Comparison of ENCODE assay signal across 39 cellular contexts in the genomic region with DNA sequence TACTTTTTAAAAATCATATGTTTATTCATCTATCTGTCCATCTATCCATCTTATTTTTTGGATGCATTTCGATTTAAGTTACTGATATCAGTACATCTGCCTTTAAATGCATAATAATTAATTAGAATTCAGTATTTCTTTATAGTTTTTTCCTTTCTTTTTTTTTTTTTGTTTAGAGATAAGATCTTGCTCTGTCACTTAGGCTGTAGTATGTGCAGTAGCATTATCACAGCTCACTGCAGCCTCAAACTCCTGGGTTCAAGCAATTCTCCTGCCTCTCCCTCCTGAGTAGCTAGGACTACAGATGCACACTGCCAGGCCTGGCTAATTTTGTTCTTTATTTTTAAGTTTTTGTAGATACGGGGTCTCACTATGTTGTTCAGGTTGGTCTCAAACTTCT.
"Had no signal": no experiment of that assay in that cellular context is flagged by ENCODE, and none has a peak within 500 bp of the region (broad histone marks: within the 10 kb centered on the region; RNA-seq: fewer than 3 reads in every experiment).

No MANE protein-coding gene starts in this region.

- H3K36me3 ChIP-seq: adrenal gland, ascending aorta, brain microvascular endothelial cell, breast epithelium, cardiac muscle cell had no signal

- ATAC-seq: activated naive CD4-positive, alpha-beta T cell treated with anti-CD3 and anti-CD28 coated beads, Interleukin-2, amount 50 U/mL, for 72 hours; activated naive CD8-positive, alpha-beta T cell treated with anti-CD3 and anti-CD28 coated beads, Interleukin-2, amount 50 U/mL, for 24 hours; activated T-cell treated with anti-CD3 and anti-CD28 coated beads, Interleukin-2, amount 50 U/mL, for 4 hours; activated T-cell treated with anti-CD3 and anti-CD28 coated beads, Interleukin-2, amount 50 U/mL, for 72 hours; activated T-helper 17 cell treated with anti-CD3 and anti-CD28 coated beads, Interleukin-2, amount 50 U/mL, for 72 hours; body of pancreas had no signal

- DNase-seq: activated effector memory CD4-positive, alpha-beta T cell treated with anti-CD3 and anti-CD28 coated beads, Interleukin-2, amount 50 U/mL, for 16 hours; activated effector memory CD4-positive, alpha-beta T cell treated with Interleukin-2 at 50 U/mL for 16 hours; activated gamma-delta T cell; activated gamma-delta T cell treated with Interleukin-2 at 50 U/mL for 16 hours; activated naive CD4-positive, alpha-beta T cell; activated naive CD4-positive, alpha-beta T cell treated with anti-CD3 and anti-CD28 coated beads for 36 hours; activated naive CD4-positive, alpha-beta T cell treated with anti-CD3 and anti-CD28 coated beads, Interleukin-2, amount 10 ng/mL, durations not matched to agents 7 days and 5 days; activated naive CD4-positive, alpha-beta T cell treated with anti-CD3 and anti-CD28 coated beads, Interleukin-2, amount 50 U/mL, for 16 hours; activated naive CD4-positive, alpha-beta T cell treated with Interleukin-2 at 50 U/mL for 16 hours; activated naive CD8-positive, alpha-beta T cell treated with anti-CD3 and anti-CD28 coated beads for 36 hours; activated naive CD8-positive, alpha-beta T cell treated with anti-CD3 and anti-CD28 coated beads, Interleukin-2, amount 10 ng/mL, durations not matched to agents 7 days and 5 days; activated naive CD8-positive, alpha-beta T cell treated with anti-CD3 and anti-CD28 coated beads, Interleukin-2, amount 50 U/mL, for 24 hours; activated T-cell treated with anti-CD3 and anti-CD28 coated beads, Interleukin-2, amount 50 U/mL, for 24 hours; activated T-cell treated with anti-CD3 and anti-CD28 coated beads, Interleukin-2, amount 50 U/mL, for 4 hours; activated T-cell treated with anti-CD3 and anti-CD28 coated beads, Interleukin-2, amount 50 U/mL, for 48 hours; activated T-cell treated with anti-CD3 and anti-CD28 coated beads, Interleukin-2, amount 50 U/mL, for 72 hours; adrenal gland; amniotic stem cell; amygdala; anterior cingulate cortex; aorta; body of pancreas; brain microvascular endothelial cell; caudate nucleus; central memory CD4-positive, alpha-beta T cell; cerebellar nuclear complex had no signal

- FAIRE-seq: astrocyte, bronchial epithelial cell had no signal

- H3K4me1 ChIP-seq: adrenal gland, ascending aorta, body of pancreas, breast epithelium had no signal

- H3K4me1 Mint-ChIP-seq: activated naive CD4-positive, alpha-beta T cell treated with anti-CD3 and anti-CD28 coated beads, Interleukin-2, amount 10 ng/mL, durations not matched to agents 7 days and 5 days; activated naive CD4-positive, alpha-beta T cell treated with anti-CD3 and anti-CD28 coated beads, Interleukin-2, amount 50 U/mL, for 24 hours; activated naive CD8-positive, alpha-beta T cell treated with anti-CD3 and anti-CD28 coated beads for 36 hours; activated naive CD8-positive, alpha-beta T cell treated with anti-CD3 and anti-CD28 coated beads, Interleukin-2, amount 10 ng/mL, durations not matched to agents 7 days and 5 days; activated naive CD8-positive, alpha-beta T cell treated with anti-CD3 and anti-CD28 coated beads, Interleukin-2, amount 50 U/mL, for 24 hours; activated T-helper 17 cell treated with anti-CD3 and anti-CD28 coated beads, Interleukin-2, amount 50 U/mL, for 72 hours; central memory CD8-positive, alpha-beta T cell had no signal

- H3K27ac Mint-ChIP-seq: activated naive CD4-positive, alpha-beta T cell treated with anti-CD3 and anti-CD28 coated beads for 36 hours; activated naive CD4-positive, alpha-beta T cell treated with anti-CD3 and anti-CD28 coated beads, Interleukin-2, amount 10 ng/mL, durations not matched to agents 7 days and 5 days; activated naive CD4-positive, alpha-beta T cell treated with anti-CD3 and anti-CD28 coated beads, Interleukin-2, amount 50 U/mL, for 24 hours; activated naive CD4-positive, alpha-beta T cell treated with anti-CD3 and anti-CD28 coated beads, Interleukin-2, amount 50 U/mL, for 72 hours; activated naive CD8-positive, alpha-beta T cell; activated naive CD8-positive, alpha-beta T cell treated with anti-CD3 and anti-CD28 coated beads for 36 hours; activated naive CD8-positive, alpha-beta T cell treated with anti-CD3 and anti-CD28 coated beads, Interleukin-2, amount 10 ng/mL, durations not matched to agents 7 days and 5 days; activated naive CD8-positive, alpha-beta T cell treated with anti-CD3 and anti-CD28 coated beads, Interleukin-2, amount 50 U/mL, for 24 hours; activated T-cell treated with anti-CD3 and anti-CD28 coated beads, Interleukin-2, amount 50 U/mL, for 24 hours; activated T-cell treated with anti-CD3 and anti-CD28 coated beads, Interleukin-2, amount 50 U/mL, for 72 hours; activated T-helper 1 cell treated with anti-CD3 and anti-CD28 coated beads, Interleukin-12 subunit alpha, Interleukin-12 subunit beta, Interleukin-2, Interleukin-4 antibody, amounts not matched to agents 30 ng/mL and 10 ng/mL and 1 ng/mL, durations not matched to agents 14 hours and 24 hours and 36 hours; activated T-helper 17 cell treated with anti-CD3 and anti-CD28 coated beads, Interleukin-2, amount 50 U/mL, for 72 hours; activated T-helper 2 cell treated with anti-CD3 and anti-CD28 coated beads, Interferon-gamma antibody, Interleukin-2, Interleukin-4, amounts not matched to agents 10 μg/mL and 5 μg/mL and 100 μg/mL, durations not matched to agents 14 hours and 24 hours and 36 hours; brain had no signal

- H3K36me3 Mint-ChIP-seq: activated naive CD4-positive, alpha-beta T cell treated with anti-CD3 and anti-CD28 coated beads, Interleukin-2, amount 10 ng/mL, durations not matched to agents 7 days and 5 days; activated naive CD4-positive, alpha-beta T cell treated with anti-CD3 and anti-CD28 coated beads, Interleukin-2, amount 50 U/mL, for 24 hours; activated naive CD4-positive, alpha-beta T cell treated with anti-CD3 and anti-CD28 coated beads, Interleukin-2, amount 50 U/mL, for 72 hours; activated naive CD8-positive, alpha-beta T cell treated with anti-CD3 and anti-CD28 coated beads for 36 hours had no signal

- H3K4me3 Mint-ChIP-seq: activated naive CD4-positive, alpha-beta T cell treated with anti-CD3 and anti-CD28 coated beads for 36 hours; activated naive CD4-positive, alpha-beta T cell treated with anti-CD3 and anti-CD28 coated beads, Interleukin-2, amount 10 ng/mL, durations not matched to agents 7 days and 5 days; activated naive CD4-positive, alpha-beta T cell treated with anti-CD3 and anti-CD28 coated beads, Interleukin-2, amount 50 U/mL, for 24 hours; activated naive CD8-positive, alpha-beta T cell; activated naive CD8-positive, alpha-beta T cell treated with anti-CD3 and anti-CD28 coated beads for 36 hours; activated naive CD8-positive, alpha-beta T cell treated with anti-CD3 and anti-CD28 coated beads, Interleukin-2, amount 10 ng/mL, durations not matched to agents 7 days and 5 days; activated naive CD8-positive, alpha-beta T cell treated with anti-CD3 and anti-CD28 coated beads, Interleukin-2, amount 50 U/mL, for 24 hours; activated T-cell treated with anti-CD3 and anti-CD28 coated beads, Interleukin-2, amount 50 U/mL, for 24 hours; activated T-cell treated with anti-CD3 and anti-CD28 coated beads, Interleukin-2, amount 50 U/mL, for 4 hours; activated T-cell treated with anti-CD3 and anti-CD28 coated beads, Interleukin-2, amount 50 U/mL, for 72 hours; activated T-helper 1 cell treated with anti-CD3 and anti-CD28 coated beads, Interleukin-12 subunit alpha, Interleukin-12 subunit beta, Interleukin-2, Interleukin-4 antibody, amounts not matched to agents 30 ng/mL and 10 ng/mL and 1 ng/mL, durations not matched to agents 14 hours and 24 hours and 36 hours; activated T-helper 17 cell treated with anti-CD3 and anti-CD28 coated beads, Interleukin-2, amount 50 U/mL, for 72 hours; brain; central memory CD8-positive, alpha-beta T cell had no signal

- H3K4me3 ChIP-seq: adrenal gland, ascending aorta, body of pancreas, breast epithelium, cardiac muscle cell had no signal

- H3K27me3 ChIP-seq: adrenal gland, ascending aorta, body of pancreas, brain microvascular endothelial cell, breast epithelium, cardiac muscle cell had no signal

- H3K27ac ChIP-seq: adrenal gland, ascending aorta, body of pancreas, brain microvascular endothelial cell, breast epithelium, cardiac muscle cell had no signal

- H3K9me3 ChIP-seq: adrenal gland, ascending aorta, body of pancreas, breast epithelium had no signal

- H3K27me3 Mint-ChIP-seq: activated naive CD4-positive, alpha-beta T cell treated with anti-CD3 and anti-CD28 coated beads, Interleukin-2, amount 10 ng/mL, durations not matched to agents 7 days and 5 days; activated naive CD4-positive, alpha-beta T cell treated with anti-CD3 and anti-CD28 coated beads, Interleukin-2, amount 50 U/mL, for 24 hours; activated naive CD8-positive, alpha-beta T cell; activated naive CD8-positive, alpha-beta T cell treated with anti-CD3 and anti-CD28 coated beads for 36 hours; activated naive CD8-positive, alpha-beta T cell treated with anti-CD3 and anti-CD28 coated beads, Interleukin-2, amount 10 ng/mL, durations not matched to agents 7 days and 5 days; activated naive CD8-positive, alpha-beta T cell treated with anti-CD3 and anti-CD28 coated beads, Interleukin-2, amount 50 U/mL, for 24 hours; activated T-cell treated with anti-CD3 and anti-CD28 coated beads, Interleukin-2, amount 50 U/mL, for 24 hours; activated T-helper 17 cell treated with anti-CD3 and anti-CD28 coated beads, Interleukin-2, amount 50 U/mL, for 72 hours; brain; central memory CD8-positive, alpha-beta T cell had no signal
